Comparison of ENCODE assay signal across 35 cellular contexts in genomic region chr22:33831207-33831606, GRCh38.
"Had no signal": no experiment of that assay in that cellular context is flagged by ENCODE, and none has a peak within 500 bp of the region (broad histone marks: within the 10 kb centered on the region; RNA-seq: fewer than 3 reads in every experiment).

No MANE protein-coding gene starts in this region.

- H3K4me3 Mint-ChIP-seq: activated CD4-positive, alpha-beta memory T cell treated with anti-CD3 and anti-CD28 coated beads, Interleukin-2, amount 10 ng/mL, durations not matched to agents 7 days and 5 days; activated CD8-positive, alpha-beta memory T cell treated with anti-CD3 and anti-CD28 coated beads, Interleukin-2, amount 10 ng/mL, durations not matched to agents 7 days and 5 days; activated naive CD4-positive, alpha-beta T cell treated with anti-CD3 and anti-CD28 coated beads, Interleukin-2, amount 10 ng/mL, durations not matched to agents 7 days and 5 days; activated naive CD8-positive, alpha-beta T cell treated with anti-CD3 and anti-CD28 coated beads for 36 hours; central memory CD8-positive, alpha-beta T cell had no signal

- H3K4me1 ChIP-seq: Peyer's patch had no signal

- H3K9me3 Mint-ChIP-seq: activated naive CD8-positive, alpha-beta T cell treated with anti-CD3 and anti-CD28 coated beads for 36 hours had no signal

- H3K4me1 Mint-ChIP-seq: activated CD4-positive, alpha-beta memory T cell treated with anti-CD3 and anti-CD28 coated beads, Interleukin-2, amount 10 ng/mL, durations not matched to agents 7 days and 5 days; activated CD8-positive, alpha-beta memory T cell treated with anti-CD3 and anti-CD28 coated beads, Interleukin-2, amount 10 ng/mL, durations not matched to agents 7 days and 5 days; activated naive CD4-positive, alpha-beta T cell treated with anti-CD3 and anti-CD28 coated beads, Interleukin-2, amount 10 ng/mL, durations not matched to agents 7 days and 5 days; activated naive CD8-positive, alpha-beta T cell treated with anti-CD3 and anti-CD28 coated beads for 36 hours; central memory CD8-positive, alpha-beta T cell had no signal

- H3K27ac ChIP-seq: brain microvascular endothelial cell, cardiac muscle cell, Peyer's patch, VCaP had no signal

- H3K4me3 ChIP-seq: cardiac muscle cell, Peyer's patch had no signal

- H3K27ac Mint-ChIP-seq: activated CD4-positive, alpha-beta memory T cell treated with anti-CD3 and anti-CD28 coated beads, Interleukin-2, amount 10 ng/mL, durations not matched to agents 7 days and 5 days; activated CD8-positive, alpha-beta memory T cell treated with anti-CD3 and anti-CD28 coated beads, Interleukin-2, amount 10 ng/mL, durations not matched to agents 7 days and 5 days; activated naive CD4-positive, alpha-beta T cell treated with anti-CD3 and anti-CD28 coated beads, Interleukin-2, amount 10 ng/mL, durations not matched to agents 7 days and 5 days; activated naive CD8-positive, alpha-beta T cell treated with anti-CD3 and anti-CD28 coated beads for 36 hours had no signal

- H3K36me3 Mint-ChIP-seq: activated CD8-positive, alpha-beta memory T cell treated with anti-CD3 and anti-CD28 coated beads, Interleukin-2, amount 10 ng/mL, durations not matched to agents 7 days and 5 days; activated naive CD4-positive, alpha-beta T cell treated with anti-CD3 and anti-CD28 coated beads, Interleukin-2, amount 10 ng/mL, durations not matched to agents 7 days and 5 days; activated naive CD8-positive, alpha-beta T cell treated with anti-CD3 and anti-CD28 coated beads for 36 hours had no signal

- DNase-seq: activated CD4-positive, alpha-beta memory T cell treated with anti-CD3 and anti-CD28 coated beads, Interleukin-2, amount 10 ng/mL, durations not matched to agents 7 days and 5 days; activated CD4-positive, alpha-beta T cell treated with anti-CD3 and anti-CD28 coated beads for 1 hour; activated CD4-positive, alpha-beta T cell treated with anti-CD3 and anti-CD28 coated beads for 48 hours; activated CD4-positive, CD25-positive, alpha-beta regulatory T cell; activated CD8-positive, alpha-beta memory T cell treated with anti-CD3 and anti-CD28 coated beads for 24 hours; activated CD8-positive, alpha-beta memory T cell treated with anti-CD3 and anti-CD28 coated beads, Interleukin-2, amount 10 ng/mL, durations not matched to agents 7 days and 5 days; activated CD8-positive, alpha-beta memory T cell treated with anti-CD3 and anti-CD28 coated beads, Interleukin-2, amount 50 U/mL, for 48 hours; activated effector memory CD4-positive, alpha-beta T cell treated with Interleukin-2 at 50 U/mL for 16 hours; activated naive CD4-positive, alpha-beta T cell treated with anti-CD3 and anti-CD28 coated beads, Interleukin-2, amount 10 ng/mL, durations not matched to agents 7 days and 5 days; activated naive CD8-positive, alpha-beta T cell treated with anti-CD3 and anti-CD28 coated beads for 36 hours; activated T-cell treated with anti-CD3 and anti-CD28 coated beads, Interleukin-2, amount 50 U/mL, for 48 hours; amniotic stem cell; aorta; brain microvascular endothelial cell; Karpas-422; KBM-7; NCI-H1105 treated with DMSO at 0.1 percent for 48 hours; NCI-H1436; NCI-H1694; NCI-H1930; NCI-H510A; NCI-H526; NCI-H748 treated with DMSO at 0.1 percent for 48 hours; NK-92 treated with Interleukin-12 subunit alpha and Interleukin-12 subunit beta, amount 100 ng/mL, for 24 hours; PC-3; Peyer's patch; RPMI8226; SIG-M5; T-helper 1 cell; T-helper 2 cell; T-helper 9 cell had no signal

- H3K27me3 ChIP-seq: brain microvascular endothelial cell, cardiac muscle cell, Peyer's patch had no signal

- H3K27me3 Mint-ChIP-seq: activated CD4-positive, alpha-beta memory T cell treated with anti-CD3 and anti-CD28 coated beads, Interleukin-2, amount 10 ng/mL, durations not matched to agents 7 days and 5 days; activated CD8-positive, alpha-beta memory T cell treated with anti-CD3 and anti-CD28 coated beads, Interleukin-2, amount 10 ng/mL, durations not matched to agents 7 days and 5 days; activated naive CD4-positive, alpha-beta T cell treated with anti-CD3 and anti-CD28 coated beads, Interleukin-2, amount 10 ng/mL, durations not matched to agents 7 days and 5 days; activated naive CD8-positive, alpha-beta T cell treated with anti-CD3 and anti-CD28 coated beads for 36 hours; central memory CD8-positive, alpha-beta T cell had no signal

- H3K36me3 ChIP-seq: brain microvascular endothelial cell, cardiac muscle cell, Peyer's patch had no signal

- H3K9me3 ChIP-seq: Peyer's patch had no signal

- ATAC-seq: activated CD8-positive, alpha-beta memory T cell treated with anti-CD3 and anti-CD28 coated beads, Interleukin-2, amount 10 ng/mL, durations not matched to agents 7 days and 5 days; PC-3; SK-N-SH treated with all-trans-retinoic acid at 6 μM for 48 hours had no signal
